Comparison of ENCODE assay signal across 15 cellular contexts in genomic region chr7:131844380-131844779, GRCh38.
"Had no signal": no experiment of that assay in that cellular context is flagged by ENCODE, and none has a peak within 500 bp of the region (broad histone marks: within the 10 kb centered on the region; RNA-seq: fewer than 3 reads in every experiment).

No MANE protein-coding gene starts in this region.

- ATAC-seq: activated CD8-positive, alpha-beta T cell treated with anti-CD3 and anti-CD28 coated beads, Interleukin-2, amount 10 ng/mL, durations not matched to agents 7 days and 5 days; stimulated activated naive CD8-positive, alpha-beta T cell treated with anti-CD3 and anti-CD28 coated beads, Interleukin-15, Interleukin-2, amounts not matched to agents 100 U/mL and 50 U/mL, for 24 hours had no signal

- H3K27ac ChIP-seq: colonic mucosa, heart left ventricle, suprapubic skin, upper lobe of left lung had no signal

- H3K4me3 ChIP-seq: colonic mucosa, heart left ventricle, suprapubic skin, upper lobe of left lung had no signal

- H3K4me3 Mint-ChIP-seq: activated CD8-positive, alpha-beta T cell treated with anti-CD3 and anti-CD28 coated beads, Interleukin-2, amount 10 ng/mL, durations not matched to agents 7 days and 5 days; activated T-helper 1 cell treated with anti-CD3 and anti-CD28 coated beads, Interleukin-12 subunit alpha, Interleukin-12 subunit beta, Interleukin-2, Interleukin-4 antibody, amounts not matched to agents 30 ng/mL and 10 ng/mL and 1 ng/mL, durations not matched to agents 14 hours and 24 hours and 36 hours; memory B cell; neural crest cell had no signal

- H3K27me3 ChIP-seq: colonic mucosa, upper lobe of left lung had no signal

- H3K27ac Mint-ChIP-seq: activated CD8-positive, alpha-beta T cell treated with anti-CD3 and anti-CD28 coated beads, Interleukin-2, amount 10 ng/mL, durations not matched to agents 7 days and 5 days; activated T-helper 1 cell treated with anti-CD3 and anti-CD28 coated beads, Interleukin-12 subunit alpha, Interleukin-12 subunit beta, Interleukin-2, Interleukin-4 antibody, amounts not matched to agents 30 ng/mL and 10 ng/mL and 1 ng/mL, durations not matched to agents 14 hours and 24 hours and 36 hours; memory B cell had no signal

- H3K9me3 Mint-ChIP-seq: activated T-helper 1 cell treated with anti-CD3 and anti-CD28 coated beads, Interleukin-12 subunit alpha, Interleukin-12 subunit beta, Interleukin-2, Interleukin-4 antibody, amounts not matched to agents 30 ng/mL and 10 ng/mL and 1 ng/mL, durations not matched to agents 14 hours and 24 hours and 36 hours; neural crest cell had no signal

- H3K36me3 ChIP-seq: colonic mucosa, heart left ventricle, suprapubic skin, upper lobe of left lung had no signal

- H3K4me1 ChIP-seq: colonic mucosa, suprapubic skin had no signal

- DNase-seq: activated CD4-positive, alpha-beta T cell treated with anti-CD3 and anti-CD28 coated beads for 4 hours; activated CD8-positive, alpha-beta memory T cell treated with anti-CD3 and anti-CD28 coated beads, Interleukin-2, amount 50 U/mL, for 48 hours; activated CD8-positive, alpha-beta T cell treated with anti-CD3 and anti-CD28 coated beads, Interleukin-2, amount 10 ng/mL, durations not matched to agents 7 days and 5 days; activated naive CD4-positive, alpha-beta T cell treated with Interleukin-2 at 50 U/mL for 16 hours; effector CD8-positive, alpha-beta T cell; stimulated activated CD4-positive, alpha-beta T cell treated with anti-CD3 and anti-CD28 coated beads, Interleukin-4, amount 100 ng/mL, for 1 hour; stimulated activated CD8-positive, alpha-beta memory T cell treated with anti-CD3 and anti-CD28 coated beads, Interleukin-4, amount 100 ng/mL, for 48 hours; stimulated activated naive CD8-positive, alpha-beta T cell treated with anti-CD3 and anti-CD28 coated beads, Interleukin-15, Interleukin-2, amounts not matched to agents 100 U/mL and 50 U/mL, for 24 hours; upper lobe of left lung had no signal

- H3K9me3 ChIP-seq: colonic mucosa, heart left ventricle, suprapubic skin, upper lobe of left lung had no signal

- H3K36me3 Mint-ChIP-seq: memory B cell had no signal

- H3K4me1 Mint-ChIP-seq: memory B cell, neural crest cell had no signal
